Comparison of ENCODE assay signal across 22 cellular contexts in the genomic region with DNA sequence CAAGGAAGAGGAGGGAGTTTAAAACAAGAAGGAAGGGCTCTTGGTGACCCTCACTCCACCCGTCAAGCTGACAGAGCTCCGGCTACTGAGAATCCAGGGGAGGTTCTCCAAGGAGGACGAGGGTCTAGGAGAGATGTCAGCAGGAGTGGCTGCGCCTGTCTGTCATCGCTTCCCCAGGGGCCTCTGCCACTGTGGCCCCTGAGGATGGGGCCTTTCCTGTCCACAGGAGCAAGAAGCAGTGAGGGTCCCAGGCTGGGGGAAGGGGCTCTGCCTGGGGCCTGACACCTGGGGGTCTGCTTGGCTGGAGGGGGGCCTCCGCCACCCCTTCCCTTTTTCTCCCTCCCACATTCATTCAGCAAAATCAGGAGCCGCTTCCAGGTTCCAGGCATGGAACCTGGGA.
"Had no signal": no experiment of that assay in that cellular context is flagged by ENCODE, and none has a peak within 500 bp of the region (broad histone marks: within the 10 kb centered on the region; RNA-seq: fewer than 3 reads in every experiment).

No MANE protein-coding gene starts in this region.

- H3K9me3 ChIP-seq: ovary, right lobe of liver, testis had no signal

- H3K4me2 ChIP-seq: smooth muscle cell had no signal

- ATAC-seq: activated CD8-positive, alpha-beta memory T cell treated with anti-CD3 and anti-CD28 coated beads, Interleukin-2, amount 10 ng/mL, durations not matched to agents 7 days and 5 days; left lobe of liver; naive thymus-derived CD4-positive, alpha-beta T cell; T-helper 17 cell had no signal

- H3K36me3 ChIP-seq: ovary, right lobe of liver had no signal

- H3K27ac Mint-ChIP-seq: activated B cell treated with CpG ODN at 0.5 μM for 24 hours; activated CD4-positive, alpha-beta memory T cell treated with anti-CD3 and anti-CD28 coated beads, Interleukin-2, amount 10 ng/mL, durations not matched to agents 7 days and 5 days; activated CD8-positive, alpha-beta memory T cell treated with anti-CD3 and anti-CD28 coated beads, Interleukin-2, amount 10 ng/mL, durations not matched to agents 7 days and 5 days; activated naive CD4-positive, alpha-beta T cell treated with anti-CD3 and anti-CD28 coated beads, Interleukin-2, amount 10 ng/mL, durations not matched to agents 7 days and 5 days; T-helper 17 cell; type B pancreatic cell had no signal

- H3K27ac ChIP-seq: ovary, right lobe of liver, testis had no signal

- FAIRE-seq: endometrium had no signal

- H3K4me3 ChIP-seq: lung, ovary, right lobe of liver, smooth muscle cell, testis had no signal

- H3K9me3 Mint-ChIP-seq: activated B cell treated with CpG ODN at 0.5 μM for 24 hours; activated CD4-positive, alpha-beta memory T cell treated with anti-CD3 and anti-CD28 coated beads, Interleukin-2, amount 10 ng/mL, durations not matched to agents 7 days and 5 days; activated naive CD4-positive, alpha-beta T cell treated with anti-CD3 and anti-CD28 coated beads, Interleukin-2, amount 10 ng/mL, durations not matched to agents 7 days and 5 days; naive thymus-derived CD4-positive, alpha-beta T cell; type B pancreatic cell had no signal

- H3K27me3 Mint-ChIP-seq: T-helper 17 cell had no signal

- H3K36me3 Mint-ChIP-seq: activated CD8-positive, alpha-beta memory T cell treated with anti-CD3 and anti-CD28 coated beads, Interleukin-2, amount 10 ng/mL, durations not matched to agents 7 days and 5 days; activated naive CD4-positive, alpha-beta T cell treated with anti-CD3 and anti-CD28 coated beads, Interleukin-2, amount 10 ng/mL, durations not matched to agents 7 days and 5 days; naive thymus-derived CD4-positive, alpha-beta T cell; type B pancreatic cell had no signal

- H3K27me3 ChIP-seq: ovary, right lobe of liver, testis had no signal

- DNase-seq: activated B cell treated with CpG ODN at 0.5 μM for 24 hours; activated CD4-positive, alpha-beta memory T cell treated with anti-CD3 and anti-CD28 coated beads, Interleukin-2, amount 10 ng/mL, durations not matched to agents 7 days and 5 days; activated CD4-positive, alpha-beta T cell treated with anti-CD3 and anti-CD28 coated beads for 4 hours; activated CD8-positive, alpha-beta memory T cell treated with anti-CD3 and anti-CD28 coated beads, Interleukin-2, amount 10 ng/mL, durations not matched to agents 7 days and 5 days; activated naive CD4-positive, alpha-beta T cell treated with anti-CD3 and anti-CD28 coated beads, Interleukin-2, amount 10 ng/mL, durations not matched to agents 7 days and 5 days; activated T-cell treated with anti-CD3 and anti-CD28 coated beads for 4 hours; amygdala; foreskin fibroblast; naive thymus-derived CD4-positive, alpha-beta T cell; ovary; stimulated activated CD4-positive, alpha-beta T cell treated with anti-CD3 and anti-CD28 coated beads, Interleukin-2, amount 100 ng/mL, for 48 hours; stimulated activated CD8-positive, alpha-beta memory T cell treated with anti-CD3 and anti-CD28 coated beads, Interleukin-4, amount 100 ng/mL, for 48 hours; stimulated activated naive CD4-positive, alpha-beta T cell; SW 1271; T-helper 17 cell; testis had no signal

- H3K4me3 Mint-ChIP-seq: activated B cell treated with CpG ODN at 0.5 μM for 24 hours; activated CD4-positive, alpha-beta memory T cell treated with anti-CD3 and anti-CD28 coated beads, Interleukin-2, amount 10 ng/mL, durations not matched to agents 7 days and 5 days; activated CD8-positive, alpha-beta memory T cell treated with anti-CD3 and anti-CD28 coated beads, Interleukin-2, amount 10 ng/mL, durations not matched to agents 7 days and 5 days; activated naive CD4-positive, alpha-beta T cell treated with anti-CD3 and anti-CD28 coated beads, Interleukin-2, amount 10 ng/mL, durations not matched to agents 7 days and 5 days; T-helper 17 cell; type B pancreatic cell had no signal
